In genomic region chr10:12644380-12645144, GRCh38 we compare ENCODE assay signal across 14 cellular contexts.
DNase-seq lines count a peak whose midpoint lies in the region; ATAC-seq, FAIRE-seq and TF ChIP-seq lines count a peak whose summit lies in the region.
"Had no signal": no experiment of that assay in that cellular context is flagged by ENCODE, and none has a peak within 500 bp of the region (broad histone marks: within the 10 kb centered on the region; RNA-seq: fewer than 3 reads in every experiment).

No MANE protein-coding gene starts in this region.

- no peak for TF ChIP-seq CTCF in GM10266 (IDR thresholded peaks at IDR 0.05; ENCODE audit: control insufficient read depth, insufficient read depth, low read depth, missing control alignments)
- TF ChIP-seq CTCF in astrocyte of the spinal cord (IDR thresholded peaks at IDR 0.05; ENCODE audit: low read depth, low read length), result no peak

- H3K4me3 ChIP-seq in astrocyte of the spinal cord (ENCODE audit: low read depth, low read length), result no peak overlapping the region
- H3K4me3 ChIP-seq: heart left ventricle had no signal

- DNase-seq in A172 (ENCODE audit: low spot score), result peak; percentile 7
- DNase-seq in GM10266 (ENCODE audit: extremely low spot score), result peak; percentile 25
- DNase-seq in astrocyte of the spinal cord (ENCODE audit: low read depth, low spot score), result peak; percentile 47
- no peak for DNase-seq in NCI-H128 (lab: John Stamatoyannopoulos, UW; ENCODE audit: unreplicated experiment)
- DNase-seq in KG1 (lab: John Stamatoyannopoulos, UW), result no peak
- no peak for DNase-seq in frontal cortex (ENCODE audit: low spot score in 2 of 2)
- DNase-seq: erythroblast; heart left ventricle; kidney; MM.1S; RPMI8226; stimulated activated naive CD4-positive, alpha-beta T cell had no signal

- ATAC-seq in HG03064 (IDR thresholded peaks at IDR 0.05; ENCODE audit: low read depth, unreplicated experiment), result peak; percentile 67
- ATAC-seq in HG03045 (IDR thresholded peaks at IDR 0.05; ENCODE audit: unreplicated experiment), result no peak
- ATAC-seq: heart left ventricle had no signal

- no peak for FAIRE-seq in frontal cortex (lab: Jason Lieb, UNC)
- FAIRE-seq: kidney had no signal

- in situ Hi-C loops in astrocyte of the spinal cord (cut with HindIII; ENCODE audit: low sequenced_read_pairs), result no loop called here

Comparison
In these comparisons a context has a peak if more than half of its experiments do, and no peak if none do; other contexts are left out.
1. DNase-seq: peak in A172 (single experiment), GM10266 (single experiment) and astrocyte of the spinal cord (single experiment); none in NCI-H128 (single experiment), KG1 (single experiment) and frontal cortex (0 of 2).